ENCODE assay signal across 9 cellular contexts in genomic region chr9:113577525-113578261, GRCh38.
DNase-seq lines count a peak whose midpoint lies in the region; ATAC-seq and TF ChIP-seq lines count a peak whose summit lies in the region.
"Had no signal": no experiment of that assay in that cellular context is flagged by ENCODE, and none has a peak within 500 bp of the region (broad histone marks: within the 10 kb centered on the region; RNA-seq: fewer than 3 reads in every experiment).

No MANE protein-coding gene starts in this region.

- H3K36me3 ChIP-seq in CD4-positive, alpha-beta memory T cell (ENCODE audit: insufficient read depth, low read length) = no peaks in the 10 kb centered on the region
- H3K36me3 ChIP-seq in Peyer's patch = no peaks in the 10 kb centered on the region

- peak overlapping the region; percentile 69 for H3K27ac ChIP-seq in CD4-positive, alpha-beta memory T cell (ENCODE audit: low read depth, low read length)
- H3K27ac ChIP-seq in Peyer's patch (peak overlapping the region in 3 of 4 donors; percentile 70 to 79 (median 75)), dorsolateral prefrontal cortex (peak overlapping the region in 41 of 59 donors; percentile 29 to 95 (median 90))

- CTCF ChIA-PET in CD4-positive, alpha-beta memory T cell (lab: Charles Lee; ENCODE audit: partially characterized antibody) = interaction anchor here (1.0 to 17.1 kb wide), 15 partner anchors 11 to 176 kb away, joined by 3 to 322 read pairs (median 16); partner anchors contain the start of genes ALAD, C9orf43 and POLE3

- H3K4me1 ChIP-seq in CD4-positive, alpha-beta memory T cell (ENCODE audit: insufficient read depth, low read length) = peaks cover 74% of the 10 kb centered on the region
- peaks cover 15 to 51% (median 38%) of the 10 kb centered on the region in 4 donors for H3K4me1 ChIP-seq in Peyer's patch

- peaks cover 0 to 3% (median 0%) of the 10 kb centered on the region in 8 donors for H3K9me3 Mint-ChIP-seq in CD4-positive, alpha-beta memory T cell
- H3K9me3 Mint-ChIP-seq in natural killer cell treated with Interleukin-12 subunit alpha and Interleukin-12 subunit beta and Interleukin-15 and Interleukin-18, amount 100 ng/mL, for 72 hours = no peaks in the 10 kb centered on the region

- peak overlapping the region in 7 of 8 donors; percentile 64 to 92 (median 80) for H3K4me3 Mint-ChIP-seq in CD4-positive, alpha-beta memory T cell
- peak overlapping the region; percentile 80 for H3K4me3 Mint-ChIP-seq in natural killer cell treated with Interleukin-12 subunit alpha and Interleukin-12 subunit beta and Interleukin-15 and Interleukin-18, amount 100 ng/mL, for 72 hours

- H3K27me3 Mint-ChIP-seq in CD4-positive, alpha-beta memory T cell = no peaks in the 10 kb centered on the region
- H3K27me3 Mint-ChIP-seq in natural killer cell treated with Interleukin-12 subunit alpha and Interleukin-12 subunit beta and Interleukin-15 and Interleukin-18, amount 100 ng/mL, for 72 hours = no peaks in the 10 kb centered on the region

- intact Hi-C loops in CD4-positive, alpha-beta memory T cell (cut with micrococcal nuclease) = loop anchor here (2.0 kb wide), 1 partner anchor 303 kb away; the partner anchor contains the start of genes CDC26 and PRPF4
- intact Hi-C loops in dorsolateral prefrontal cortex (cut with DNase I) = no loop called here

- no peak for DNase-seq in CD4-positive, alpha-beta memory T cell
- DNase-seq in Peyer's patch (peak in 1 of 3 donors; percentile 44), dorsolateral prefrontal cortex (no peak), NCI-H2081 (lab: John Stamatoyannopoulos, UW) (no peak), G401 (ENCODE audit: low spot score) (no peak), NCI-H82 (lab: John Stamatoyannopoulos, UW) (no peak)
- DNase-seq in natural killer cell treated with Interleukin-12 subunit alpha and Interleukin-12 subunit beta and Interleukin-15 and Interleukin-18, amount 100 ng/mL, for 72 hours (ENCODE audit: low spot score) = peak; percentile 39

- POLR2A ChIA-PET in CD4-positive, alpha-beta memory T cell (lab: Charles Lee; ENCODE audit: partially characterized antibody) = interaction anchor here (1.0 to 8.7 kb wide), 10 partner anchors 8 to 177 kb away, joined by 3 to 342 read pairs (median 8); partner anchors contain the start of genes ALAD, C9orf43 and POLE3

- ATAC-seq in natural killer cell treated with Interleukin-12 subunit alpha and Interleukin-12 subunit beta and Interleukin-15 and Interleukin-18, amount 100 ng/mL, for 72 hours = no peak
- ATAC-seq in GM21526 (IDR thresholded peaks at IDR 0.05; ENCODE audit: low FRiP score, unreplicated experiment) = no peak
- ATAC-seq: left colon had no signal

- no peak for TF ChIP-seq CTCF in Peyer's patch (IDR thresholded peaks at IDR 0.05)
- no peak for TF ChIP-seq CTCF in dorsolateral prefrontal cortex (IDR thresholded peaks at IDR 0.05 in 54 of 56, conservative IDR thresholded peaks at IDR 0.05 in 2 of 56; ENCODE audit: low read depth in 1 of 56, partially characterized antibody in 56 of 56)

- peaks cover 60 to 89% (median 75%) of the 10 kb centered on the region in 4 donors for H3K4me1 Mint-ChIP-seq in CD4-positive, alpha-beta memory T cell
- H3K4me1 Mint-ChIP-seq in natural killer cell treated with Interleukin-12 subunit alpha and Interleukin-12 subunit beta and Interleukin-15 and Interleukin-18, amount 100 ng/mL, for 72 hours (ENCODE audit: low read depth in 2 of 2) = peaks cover 82 to 88% of the 10 kb centered on the region in 2 donors

- no peaks in the 10 kb centered on the region for H3K27me3 ChIP-seq in CD4-positive, alpha-beta memory T cell (ENCODE audit: insufficient read depth, low read length)
- H3K27me3 ChIP-seq in Peyer's patch (no peaks in the 10 kb centered on the region), dorsolateral prefrontal cortex (no peaks in the 10 kb centered on the region)

- TF ChIP-seq POLR2A in Peyer's patch (IDR thresholded peaks at IDR 0.05) = no peak

- no peak overlapping the region for H3K4me3 ChIP-seq in CD4-positive, alpha-beta memory T cell (ENCODE audit: low read length in 2 of 2)
- no peak overlapping the region for H3K4me3 ChIP-seq in Peyer's patch
- H3K4me3 ChIP-seq in dorsolateral prefrontal cortex = no peak overlapping the region

- in situ Hi-C loops in G401 (cut with HindIII; ENCODE audit: low sequenced_read_pairs) = no loop called here

- H3K36me3 Mint-ChIP-seq in CD4-positive, alpha-beta memory T cell = peaks cover 0 to 4% of the 10 kb centered on the region in 2 donors
- no peaks in the 10 kb centered on the region for H3K36me3 Mint-ChIP-seq in natural killer cell treated with Interleukin-12 subunit alpha and Interleukin-12 subunit beta and Interleukin-15 and Interleukin-18, amount 100 ng/mL, for 72 hours

- no peaks in the 10 kb centered on the region for H3K9me3 ChIP-seq in CD4-positive, alpha-beta memory T cell (ENCODE audit: control insufficient read depth in 1 of 2, low read length in 2 of 2)
- H3K9me3 ChIP-seq in Peyer's patch = no peaks in the 10 kb centered on the region

- peak overlapping the region; percentile 88 to 97 (median 96) for H3K27ac Mint-ChIP-seq in CD4-positive, alpha-beta memory T cell
- peak overlapping the region; percentile 96 for H3K27ac Mint-ChIP-seq in natural killer cell treated with Interleukin-12 subunit alpha and Interleukin-12 subunit beta and Interleukin-15 and Interleukin-18, amount 100 ng/mL, for 72 hours
